In genomic region chr12:75482636-75483035, GRCh38 we compare ENCODE assay signal across 9 cellular contexts. TPM values are rescaled to one million over a fixed set of nuclear protein-coding genes. Genes with fewer than 3 reads are reported as not detected.
A peak's percentile ranks its signal among the peaks of the same experiment; 100 is the strongest.
DNase-seq lines count a peak whose midpoint lies in the region; ATAC-seq and TF ChIP-seq lines count a peak whose summit lies in the region.
"Had no signal": no experiment of that assay in that cellular context is flagged by ENCODE, and none has a peak within 500 bp of the region (broad histone marks: within the 10 kb centered on the region; RNA-seq: fewer than 3 reads in every experiment).

No MANE protein-coding gene starts in this region.

- H3K4me1 ChIP-seq in mesendoderm (ENCODE audit: control insufficient read depth, low read depth, low read length), result peaks cover 9% of the 10 kb centered on the region

- DNase-seq in BJ (ENCODE audit: low read depth), result no peak
- no peak for DNase-seq in mesendoderm
- no peak for DNase-seq in activated CD4-positive, CD25-positive, alpha-beta regulatory T cell treated with anti-CD3 and anti-CD28 coated beads, Interleukin-2, amount 50 U/mL, for 72 hours
- DNase-seq in DMS 273 treated with DMSO at 0.1 percent for 48 hours (lab: John Stamatoyannopoulos, UW), result no peak
- DNase-seq in putamen (ENCODE audit: low spot score), result no peak
- DNase-seq: SW 1271 had no signal

- H3K79me2 ChIP-seq in mesendoderm (ENCODE audit: control insufficient read depth, insufficient read depth, low read length), result no peaks in the 10 kb centered on the region

- H3K4me2 ChIP-seq in mesendoderm (ENCODE audit: low read length), result no peak overlapping the region

- CTCF ChIA-PET in BJ (lab: Yijun Ruan, JAX), result interaction anchor here (2.0 to 7.3 kb wide), 2 partner anchors 14 to 91 kb away, joined by 7 to 28 read pairs; partner anchors contain the start of gene GLIPR1L2

- H3K18ac ChIP-seq in mesendoderm (ENCODE audit: low read length), result peak overlapping the region; percentile 20

- H3K9ac ChIP-seq in mesendoderm (ENCODE audit: low read length), result no peak overlapping the region

- TF ChIP-seq CTCF in BJ (IDR thresholded peaks at IDR 0.05; ENCODE audit: insufficient read depth, low read depth, low read length) (no peak), WI38 (IDR thresholded peaks at IDR 0.05; ENCODE audit: low read depth, low read length) (no peak)

- H3K4ac ChIP-seq in mesendoderm (ENCODE audit: low read depth, low read length), result no peak overlapping the region

- H4K5ac ChIP-seq in mesendoderm (ENCODE audit: low read length), result no peak overlapping the region

- peak overlapping the region; percentile 38 for H2BK15ac ChIP-seq in mesendoderm (replicated peaks; ENCODE audit: low read depth)

- peak overlapping the region; percentile 36 for H2BK120ac ChIP-seq in mesendoderm (ENCODE audit: low read depth, low read length)

- H4K8ac ChIP-seq in mesendoderm (ENCODE audit: low read depth, low read length), result no peak overlapping the region

- no CpG with 5 or more reads among the region's 4 CpGs for WGBS in mesendoderm (ENCODE audit: extremely low coverage, insufficient coverage, low lambda C conversion rate)

- H3K4me3 ChIP-seq in BJ (ENCODE audit: low read depth, low read length), result peak overlapping the region; percentile 3; the same call in 1 of the 2 replicates
- H3K4me3 ChIP-seq in WI38 (ENCODE audit: low read depth, low read length), result peak overlapping the region; percentile 80
- no peak overlapping the region for H3K4me3 ChIP-seq in mesendoderm (ENCODE audit: low read length)

- H2BK5ac ChIP-seq in mesendoderm (ENCODE audit: low read length), result peak overlapping the region; percentile 37

- POLR2A ChIA-PET in BJ (lab: Charles Lee), result no interaction called here

- no peaks in the 10 kb centered on the region for H3K79me1 ChIP-seq in mesendoderm (ENCODE audit: low read length)

- no peaks in the 10 kb centered on the region for H3K27me3 ChIP-seq in BJ (ENCODE audit: control insufficient read depth, insufficient read depth, low read length)
- H3K27me3 ChIP-seq in mesendoderm (ENCODE audit: insufficient read depth, low read length, poor library complexity), result no peaks in the 10 kb centered on the region

- H3K56ac ChIP-seq in mesendoderm (ENCODE audit: low read length), result peak overlapping the region; percentile 18

- H3K23ac ChIP-seq in mesendoderm (ENCODE audit: low read length), result no peak overlapping the region

- H3K36me3 ChIP-seq in BJ (ENCODE audit: control insufficient read depth, insufficient read depth, low read length), result no peaks in the 10 kb centered on the region
- H3K36me3 ChIP-seq in mesendoderm (ENCODE audit: control insufficient read depth, insufficient read depth, low read length), result no peaks in the 10 kb centered on the region

- ATAC-seq in GM18858 (IDR thresholded peaks at IDR 0.05; ENCODE audit: unreplicated experiment) (peak; percentile 14), GM18873 (IDR thresholded peaks at IDR 0.05; ENCODE audit: low FRiP score, unreplicated experiment) (no peak)

- no peak overlapping the region for H2AK5ac ChIP-seq in mesendoderm (ENCODE audit: low read length)

- peak overlapping the region; percentile 17 for H3K27ac ChIP-seq in mesendoderm (ENCODE audit: low read depth, low read length)

RNA-seq across cellular contexts. Expression of gene GLIPR1, which starts 2.1 kb away (rescaled TPM):
- polyA plus RNA-seq in BJ (2011; rRNA removed), result 175 and 214 TPM in 2 replicates
- polyA minus RNA-seq in BJ (2011; rRNA and poly(A)+ RNA removed), result 60.5 and 88.3 TPM in 2 replicates
- 11.0 TPM for polyA plus RNA-seq in mesendoderm (2013, experiment 1 of 2)
- polyA plus RNA-seq in mesendoderm (2013, experiment 2 of 2), result 11.9 TPM

RNA-seq across cellular contexts. Expression of gene KRR1, which starts 28.8 kb away (rescaled TPM):
- polyA plus RNA-seq in BJ (2011; rRNA removed), result 10.4 and 27.4 TPM in 2 replicates
- polyA minus RNA-seq in BJ (2011; rRNA and poly(A)+ RNA removed), result 7.0 and 8.7 TPM in 2 replicates
- 126 TPM for polyA plus RNA-seq in mesendoderm (2013, experiment 1 of 2)
- 130 TPM for polyA plus RNA-seq in mesendoderm (2013, experiment 2 of 2)
